ENCODE assay signal across 18 cellular contexts in the genomic region with DNA sequence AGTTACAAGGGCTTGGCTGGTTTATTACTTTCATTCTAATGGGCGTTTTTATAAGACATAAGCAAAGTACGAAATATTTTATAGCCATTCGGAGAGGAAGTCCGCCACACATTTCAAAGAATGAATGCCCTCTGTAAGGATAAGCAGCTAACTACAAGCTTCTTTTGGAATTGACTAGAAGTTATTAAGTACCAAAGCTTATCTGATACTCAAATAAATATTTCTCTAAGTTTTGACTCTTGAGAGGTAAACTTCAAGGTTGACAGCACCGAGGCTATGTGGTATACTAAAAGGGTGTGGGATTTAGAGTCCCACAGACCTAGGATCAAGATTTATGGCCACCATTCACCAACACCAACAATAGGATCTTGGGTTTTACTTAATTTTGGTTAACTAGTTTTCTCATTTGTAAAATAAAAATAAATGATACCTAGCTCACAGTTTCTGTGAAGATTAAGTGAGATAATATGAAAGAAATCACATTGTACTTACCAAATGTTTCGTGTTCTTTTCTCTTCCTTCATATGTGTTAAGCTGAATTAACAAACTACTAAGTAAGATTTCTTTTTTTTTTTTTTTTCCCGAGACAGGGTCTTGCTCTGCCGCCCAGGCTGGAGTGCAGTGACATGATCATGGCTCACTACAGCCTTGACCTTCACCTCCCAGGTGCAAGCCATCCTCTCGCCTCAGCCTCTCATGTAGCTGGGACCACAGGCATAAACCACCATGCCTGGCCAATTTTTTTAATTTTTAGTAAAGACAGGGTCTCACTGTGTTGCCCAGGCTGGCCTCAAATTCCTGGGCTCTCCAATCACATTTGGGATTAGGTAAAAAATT. TPM values are rescaled to one million over a fixed set of nuclear protein-coding genes. Genes with fewer than 3 reads are reported as not detected.
DNase-seq lines count a peak whose midpoint lies in the region; ATAC-seq, FAIRE-seq and TF ChIP-seq lines count a peak whose summit lies in the region.
"Had no signal": no experiment of that assay in that cellular context is flagged by ENCODE, and none has a peak within 500 bp of the region (broad histone marks: within the 10 kb centered on the region; RNA-seq: fewer than 3 reads in every experiment).

No MANE protein-coding gene starts in this region.

- no peak for TF ChIP-seq CTCF in astrocyte (IDR thresholded peaks at IDR 0.05; ENCODE audit: insufficient read depth, low read depth, low read length)
- TF ChIP-seq CTCF in mucosa of descending colon (IDR thresholded peaks at IDR 0.05) = no peak
- no peak for TF ChIP-seq CTCF in transverse colon (IDR thresholded peaks at IDR 0.05)
- TF ChIP-seq CTCF in heart left ventricle (IDR thresholded peaks at IDR 0.05) = no peak

- H3K27me3 Mint-ChIP-seq in astrocyte (ENCODE audit: low read depth, unreplicated experiment) = no peaks in the 10 kb centered on the region
- H3K27me3 Mint-ChIP-seq in effector memory CD8-positive, alpha-beta T cell = peaks cover 0 to 19% of the 10 kb centered on the region in 2 donors

- H3K36me3 Mint-ChIP-seq in astrocyte (ENCODE audit: low read depth, unreplicated experiment) = no peaks in the 10 kb centered on the region
- H3K36me3 Mint-ChIP-seq in effector memory CD8-positive, alpha-beta T cell (ENCODE audit: insufficient read depth) = no peaks in the 10 kb centered on the region

- 43 to 51% methylated on average over 6 to 9 of the region's 9 CpGs for WGBS in transverse colon (ENCODE audit: low coverage in 1 of 2), 2 donors
- WGBS in heart left ventricle, 4 donors = 90 to 93% (median 91%) methylated on average over 9 of the region's 9 CpGs

- peak overlapping the region; percentile 3 for H3K9ac ChIP-seq in astrocyte (ENCODE audit: low read length)

- H3K4me3 ChIP-seq in astrocyte (ENCODE audit: insufficient read depth, low read depth, low read length) (no peak overlapping the region), mucosa of descending colon (no peak overlapping the region), transverse colon (no peak overlapping the region), heart left ventricle (no peak overlapping the region)

- TF ChIP-seq POLR2A in transverse colon (IDR thresholded peaks at IDR 0.05) (peak; percentile 81), heart left ventricle (IDR thresholded peaks at IDR 0.05) (no peak)

- ATAC-seq in mucosa of descending colon (peak; percentile 7), heart left ventricle (no peak)
- no peak for ATAC-seq in effector memory CD8-positive, alpha-beta T cell (replicated peaks)
- ATAC-seq: Right ventricle myocardium inferior had no signal

- no peak for TF ChIP-seq RAD21 in Ishikawa (IDR thresholded peaks at IDR 0.05; ENCODE audit: low read depth)

- H3K27ac ChIP-seq in astrocyte (ENCODE audit: low read depth, low read length) (peak overlapping the region; percentile 69), transverse colon (peak overlapping the region; percentile 83 to 88 (median 84)), heart left ventricle (no peak overlapping the region)
- H3K27ac ChIP-seq: foreskin keratinocyte had no signal

- peak overlapping the region; percentile 71 for H3K27ac Mint-ChIP-seq in astrocyte (ENCODE audit: unreplicated experiment)
- H3K27ac Mint-ChIP-seq in effector memory CD8-positive, alpha-beta T cell = no peak overlapping the region

- no peaks in the 10 kb centered on the region for H3K36me3 ChIP-seq in astrocyte (ENCODE audit: insufficient read depth, low read length)
- no peaks in the 10 kb centered on the region for H3K36me3 ChIP-seq in mucosa of descending colon (ENCODE audit: low read depth)
- no peaks in the 10 kb centered on the region for H3K36me3 ChIP-seq in transverse colon
- no peaks in the 10 kb centered on the region for H3K36me3 ChIP-seq in heart left ventricle

- H2AFZ ChIP-seq in astrocyte (ENCODE audit: low read depth, low read length) = no peak overlapping the region

- H3K79me2 ChIP-seq in astrocyte (ENCODE audit: insufficient read depth, low read length) = no peaks in the 10 kb centered on the region

- H3K9me3 ChIP-seq in astrocyte (ENCODE audit: insufficient read depth, low read depth, low read length) (no peaks in the 10 kb centered on the region), mucosa of descending colon (no peaks in the 10 kb centered on the region), transverse colon (no peaks in the 10 kb centered on the region), heart left ventricle (no peaks in the 10 kb centered on the region)

- H3K27me3 ChIP-seq in astrocyte (ENCODE audit: insufficient read depth, low read length) = no peaks in the 10 kb centered on the region
- H3K27me3 ChIP-seq in transverse colon = no peaks in the 10 kb centered on the region
- H3K27me3 ChIP-seq in heart left ventricle = no peaks in the 10 kb centered on the region
- H3K27me3 ChIP-seq: foreskin keratinocyte had no signal

- TF ChIP-seq EP300 in Ishikawa (IDR thresholded peaks at IDR 0.05; ENCODE audit: borderline replicate concordance) = 0 out of 2 replicates have a peak, but pooled peaks have one; percentile 2
- TF ChIP-seq EP300 in transverse colon (IDR thresholded peaks at IDR 0.05; ENCODE audit: low read depth) = no peak

- in situ Hi-C loops in transverse colon (cut with MboI; ENCODE audit: low pct_ligation_motif_present in 1 of 4, low pct_unique_long_range_greater_than_20kb in 1 of 4, low sequenced_read_pairs in 3 of 4) = no loop called here

- no peak overlapping the region for H3K4me3 Mint-ChIP-seq in astrocyte (ENCODE audit: unreplicated experiment)
- no peak overlapping the region for H3K4me3 Mint-ChIP-seq in effector memory CD8-positive, alpha-beta T cell
- H3K4me3 Mint-ChIP-seq: neural crest cell had no signal

- no peaks in the 10 kb centered on the region for H3K9me3 Mint-ChIP-seq in astrocyte (ENCODE audit: unreplicated experiment)
- H3K9me3 Mint-ChIP-seq in effector memory CD8-positive, alpha-beta T cell = no peaks in the 10 kb centered on the region
- H3K9me3 Mint-ChIP-seq: neural crest cell had no signal

- no peaks in the 10 kb centered on the region for H4K20me1 ChIP-seq in astrocyte (ENCODE audit: insufficient read depth, low read length)

- peak overlapping the region; percentile 72 for H3K4me2 ChIP-seq in astrocyte (ENCODE audit: low read length)

- H3K4me1 ChIP-seq in astrocyte (ENCODE audit: insufficient read depth, low read length) = peaks cover 24% of the 10 kb centered on the region
- peaks cover 48% of the 10 kb centered on the region for H3K4me1 ChIP-seq in mucosa of descending colon (ENCODE audit: low read depth)
- peaks cover 5 to 71% (median 51%) of the 10 kb centered on the region in 4 donors for H3K4me1 ChIP-seq in transverse colon
- peaks cover 0 to 4% (median 0%) of the 10 kb centered on the region in 12 donors for H3K4me1 ChIP-seq in heart left ventricle

- intact Hi-C loops in mucosa of descending colon (cut with DNase I, micrococcal nuclease) (no loop called here), transverse colon (cut with DNase I; ENCODE audit: low total_unique reads) (loop anchor here (5.0 kb wide), 1 partner anchor 1143 kb away; no protein-coding TSS in a partner anchor), heart left ventricle (cut with DNase I) (no loop called here)

- FAIRE-seq in astrocyte (lab: Jason Lieb, UNC) = no peak
- FAIRE-seq: keratinocyte had no signal

- DNase-seq in astrocyte (ENCODE audit: low read depth) (no peak), mucosa of descending colon (peak in 1 of 3 donors; percentile 36), transverse colon (no peak), heart left ventricle (no peak), NCI-H1417 treated with DMSO at 0.1 percent for 48 hours (lab: John Stamatoyannopoulos, UW) (no peak)
- no peak for DNase-seq in effector memory CD8-positive, alpha-beta T cell
- DNase-seq: activated CD4-positive, alpha-beta T cell treated with anti-CD3 and anti-CD28 coated beads, Interleukin-2, amount 50 U/mL, for 48 hours; AML-193; DMS79 treated with DMSO at 0.1 percent for 48 hours; mesendoderm; NCI-H2171 treated with DMSO at 0.1 percent for 48 hours; stimulated activated CD4-positive, alpha-beta T cell treated with anti-CD3 and anti-CD28 coated beads, Interleukin-4, amount 100 ng/mL, for 4 hours had no signal

- peaks cover 25% of the 10 kb centered on the region for H3K4me1 Mint-ChIP-seq in astrocyte (ENCODE audit: low read depth, unreplicated experiment)
- H3K4me1 Mint-ChIP-seq in effector memory CD8-positive, alpha-beta T cell (ENCODE audit: low read depth in 2 of 2) = no peaks in the 10 kb centered on the region
- H3K4me1 Mint-ChIP-seq: neural crest cell had no signal

TF ChIP-seq in Ishikawa, 13 proteins besides CTCF, POLR2A, EP300 and RAD21:
- no peak for TF ChIP-seq YY1 (IDR thresholded peaks at IDR 0.05; ENCODE audit: low read depth)
- peak; percentile 35; the same call in 1 of the 2 replicates for TF ChIP-seq TEAD4 (IDR thresholded peaks at IDR 0.05)
- TF ChIP-seq, protein P1, sequence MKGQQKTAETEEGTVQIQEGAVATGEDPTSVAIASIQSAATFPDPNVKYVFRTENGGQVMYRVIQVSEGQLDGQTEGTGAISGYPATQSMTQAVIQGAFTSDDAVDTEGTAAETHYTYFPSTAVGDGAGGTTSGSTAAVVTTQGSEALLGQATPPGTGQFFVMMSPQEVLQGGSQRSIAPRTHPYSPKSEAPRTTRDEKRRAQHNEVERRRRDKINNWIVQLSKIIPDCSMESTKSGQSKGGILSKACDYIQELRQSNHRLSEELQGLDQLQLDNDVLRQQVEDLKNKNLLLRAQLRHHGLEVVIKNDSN (IDR thresholded peaks at IDR 0.05) = no peak

RNA-seq across cellular contexts. Expression of a gene that starts 14.1 kb away (rescaled TPM):
- total RNA-seq in astrocyte = 15.2 and 23.5 TPM in 2 replicates
- total RNA-seq in mucosa of descending colon = 1,000 to 10,000 TPM in 2 of 3 donors, 100 to 1,000 TPM in 1; 730 to 1,842 (median 1,636) TPM
- 100 to 1,000 TPM; 238 to 988 (median 646) TPM for total RNA-seq in transverse colon
- total RNA-seq in heart left ventricle = 1 to 10 TPM in 1 of 9 donors, under 1 TPM in 3, not detected in 5; 0.20 to 1.1 (median 0.37) TPM
- polyA plus RNA-seq in heart left ventricle = under 1 TPM; 0.15 to 0.30 TPM
- total RNA-seq: pulmonary artery endothelial cell had no signal

RNA-seq across cellular contexts. Expression of a gene that starts 47.9 kb away (rescaled TPM):
- 16.0 and 16.2 TPM in 2 replicates for total RNA-seq in astrocyte
- total RNA-seq in mucosa of descending colon = 10 to 100 TPM; 10.7 to 17.4 (median 12.8) TPM
- 10 to 100 TPM in 1 of 4 donors, 1 to 10 TPM in 3; 3.0 to 10.8 (median 5.0) TPM for total RNA-seq in transverse colon
- 10 to 100 TPM in 7 of 9 donors, 1 to 10 TPM in 2; 7.7 to 19.0 (median 13.2) TPM for total RNA-seq in heart left ventricle
- polyA plus RNA-seq in heart left ventricle = 10 to 100 TPM in 1 of 2 donors, 1 to 10 TPM in 1; 4.4 to 11.4 TPM

Comparison
In these comparisons a context has a peak if more than half of its experiments do, and no peak if none do; other contexts are left out.
1. H3K27ac ChIP-seq: peak in astrocyte (single experiment) and transverse colon (4 of 4); none in heart left ventricle (0 of 12).